1 cellular context compared by ENCODE assay signal in genomic region chr2:20596973-20597867, GRCh38.
TF ChIP-seq lines count a peak whose summit lies in the region.

No MANE protein-coding gene starts in this region.

TF ChIP-seq in HepG2, 621 proteins besides CTCF, POLR2A, EP300 and RAD21 (continued from another document and continues in another):
- TF ChIP-seq, protein P1, sequence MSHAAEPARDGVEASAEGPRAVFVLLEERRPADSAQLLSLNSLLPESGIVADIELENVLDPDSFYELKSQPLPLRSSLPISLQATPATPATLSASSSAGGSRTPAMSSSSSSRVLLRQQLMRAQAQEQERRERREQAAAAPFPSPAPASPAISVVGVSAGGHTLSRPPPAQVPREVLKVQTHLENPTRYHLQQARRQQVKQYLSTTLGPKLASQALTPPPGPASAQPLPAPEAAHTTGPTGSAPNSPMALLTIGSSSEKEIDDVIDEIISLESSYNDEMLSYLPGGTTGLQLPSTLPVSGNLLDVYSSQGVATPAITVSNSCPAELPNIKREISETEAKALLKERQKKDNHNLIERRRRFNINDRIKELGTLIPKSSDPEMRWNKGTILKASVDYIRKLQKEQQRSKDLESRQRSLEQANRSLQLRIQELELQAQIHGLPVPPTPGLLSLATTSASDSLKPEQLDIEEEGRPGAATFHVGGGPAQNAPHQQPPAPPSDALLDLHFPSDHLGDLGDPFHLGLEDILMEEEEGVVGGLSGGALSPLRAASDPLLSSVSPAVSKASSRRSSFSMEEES (CRISPR knock-in tag; IDR thresholded peaks at IDR 0.05): peak; percentile 90
- no peak for TF ChIP-seq ZNF570 (CRISPR knock-in tag; IDR thresholded peaks at IDR 0.05; ENCODE audit: borderline replicate concordance)
- TF ChIP-seq SP4 (CRISPR knock-in tag; IDR thresholded peaks at IDR 0.05): peak; percentile 79
- TF ChIP-seq KDM2A (CRISPR knock-in tag; IDR thresholded peaks at IDR 0.05; ENCODE audit: borderline replicate concordance, low read depth): peak; percentile 43
- TF ChIP-seq SSRP1 (CRISPR knock-in tag; IDR thresholded peaks at IDR 0.05): no peak; the same call in none of the 2 replicates
- 0 out of 2 replicates have a peak, but pooled peaks have one; percentile 38 for TF ChIP-seq SNAI1 (CRISPR knock-in tag; IDR thresholded peaks at IDR 0.05; ENCODE audit: borderline replicate concordance)
- TF ChIP-seq ZNF33A (CRISPR knock-in tag; IDR thresholded peaks at IDR 0.05; ENCODE audit: borderline replicate concordance): no peak
- TF ChIP-seq, protein P2, sequence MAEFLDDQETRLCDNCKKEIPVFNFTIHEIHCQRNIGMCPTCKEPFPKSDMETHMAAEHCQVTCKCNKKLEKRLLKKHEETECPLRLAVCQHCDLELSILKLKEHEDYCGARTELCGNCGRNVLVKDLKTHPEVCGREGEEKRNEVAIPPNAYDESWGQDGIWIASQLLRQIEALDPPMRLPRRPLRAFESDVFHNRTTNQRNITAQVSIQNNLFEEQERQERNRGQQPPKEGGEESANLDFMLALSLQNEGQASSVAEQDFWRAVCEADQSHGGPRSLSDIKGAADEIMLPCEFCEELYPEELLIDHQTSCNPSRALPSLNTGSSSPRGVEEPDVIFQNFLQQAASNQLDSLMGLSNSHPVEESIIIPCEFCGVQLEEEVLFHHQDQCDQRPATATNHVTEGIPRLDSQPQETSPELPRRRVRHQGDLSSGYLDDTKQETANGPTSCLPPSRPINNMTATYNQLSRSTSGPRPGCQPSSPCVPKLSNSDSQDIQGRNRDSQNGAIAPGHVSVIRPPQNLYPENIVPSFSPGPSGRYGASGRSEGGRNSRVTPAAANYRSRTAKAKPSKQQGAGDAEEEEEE (CRISPR knock-in tag; IDR thresholded peaks at IDR 0.05; ENCODE audit: borderline replicate concordance): 0 out of 2 replicates have a peak, but pooled peaks have one; percentile 19
- no peak for TF ChIP-seq IKZF1 (IDR thresholded peaks at IDR 0.05)
- TF ChIP-seq SIN3B (IDR thresholded peaks at IDR 0.05; ENCODE audit: low read length): peak; percentile 69; the same call in 1 of the 2 replicates
- TF ChIP-seq GABPB1 (CRISPR knock-in tag; IDR thresholded peaks at IDR 0.05): peak; percentile 89
- TF ChIP-seq, protein P3, sequence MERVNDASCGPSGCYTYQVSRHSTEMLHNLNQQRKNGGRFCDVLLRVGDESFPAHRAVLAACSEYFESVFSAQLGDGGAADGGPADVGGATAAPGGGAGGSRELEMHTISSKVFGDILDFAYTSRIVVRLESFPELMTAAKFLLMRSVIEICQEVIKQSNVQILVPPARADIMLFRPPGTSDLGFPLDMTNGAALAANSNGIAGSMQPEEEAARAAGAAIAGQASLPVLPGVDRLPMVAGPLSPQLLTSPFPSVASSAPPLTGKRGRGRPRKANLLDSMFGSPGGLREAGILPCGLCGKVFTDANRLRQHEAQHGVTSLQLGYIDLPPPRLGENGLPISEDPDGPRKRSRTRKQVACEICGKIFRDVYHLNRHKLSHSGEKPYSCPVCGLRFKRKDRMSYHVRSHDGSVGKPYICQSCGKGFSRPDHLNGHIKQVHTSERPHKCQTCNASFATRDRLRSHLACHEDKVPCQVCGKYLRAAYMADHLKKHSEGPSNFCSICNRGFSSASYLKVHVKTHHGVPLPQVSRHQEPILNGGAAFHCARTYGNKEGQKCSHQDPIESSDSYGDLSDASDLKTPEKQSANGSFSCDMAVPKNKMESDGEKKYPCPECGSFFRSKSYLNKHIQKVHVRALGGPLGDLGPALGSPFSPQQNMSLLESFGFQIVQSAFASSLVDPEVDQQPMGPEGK (CRISPR knock-in tag; IDR thresholded peaks at IDR 0.05): peak; percentile 85
- TF ChIP-seq, protein P4, sequence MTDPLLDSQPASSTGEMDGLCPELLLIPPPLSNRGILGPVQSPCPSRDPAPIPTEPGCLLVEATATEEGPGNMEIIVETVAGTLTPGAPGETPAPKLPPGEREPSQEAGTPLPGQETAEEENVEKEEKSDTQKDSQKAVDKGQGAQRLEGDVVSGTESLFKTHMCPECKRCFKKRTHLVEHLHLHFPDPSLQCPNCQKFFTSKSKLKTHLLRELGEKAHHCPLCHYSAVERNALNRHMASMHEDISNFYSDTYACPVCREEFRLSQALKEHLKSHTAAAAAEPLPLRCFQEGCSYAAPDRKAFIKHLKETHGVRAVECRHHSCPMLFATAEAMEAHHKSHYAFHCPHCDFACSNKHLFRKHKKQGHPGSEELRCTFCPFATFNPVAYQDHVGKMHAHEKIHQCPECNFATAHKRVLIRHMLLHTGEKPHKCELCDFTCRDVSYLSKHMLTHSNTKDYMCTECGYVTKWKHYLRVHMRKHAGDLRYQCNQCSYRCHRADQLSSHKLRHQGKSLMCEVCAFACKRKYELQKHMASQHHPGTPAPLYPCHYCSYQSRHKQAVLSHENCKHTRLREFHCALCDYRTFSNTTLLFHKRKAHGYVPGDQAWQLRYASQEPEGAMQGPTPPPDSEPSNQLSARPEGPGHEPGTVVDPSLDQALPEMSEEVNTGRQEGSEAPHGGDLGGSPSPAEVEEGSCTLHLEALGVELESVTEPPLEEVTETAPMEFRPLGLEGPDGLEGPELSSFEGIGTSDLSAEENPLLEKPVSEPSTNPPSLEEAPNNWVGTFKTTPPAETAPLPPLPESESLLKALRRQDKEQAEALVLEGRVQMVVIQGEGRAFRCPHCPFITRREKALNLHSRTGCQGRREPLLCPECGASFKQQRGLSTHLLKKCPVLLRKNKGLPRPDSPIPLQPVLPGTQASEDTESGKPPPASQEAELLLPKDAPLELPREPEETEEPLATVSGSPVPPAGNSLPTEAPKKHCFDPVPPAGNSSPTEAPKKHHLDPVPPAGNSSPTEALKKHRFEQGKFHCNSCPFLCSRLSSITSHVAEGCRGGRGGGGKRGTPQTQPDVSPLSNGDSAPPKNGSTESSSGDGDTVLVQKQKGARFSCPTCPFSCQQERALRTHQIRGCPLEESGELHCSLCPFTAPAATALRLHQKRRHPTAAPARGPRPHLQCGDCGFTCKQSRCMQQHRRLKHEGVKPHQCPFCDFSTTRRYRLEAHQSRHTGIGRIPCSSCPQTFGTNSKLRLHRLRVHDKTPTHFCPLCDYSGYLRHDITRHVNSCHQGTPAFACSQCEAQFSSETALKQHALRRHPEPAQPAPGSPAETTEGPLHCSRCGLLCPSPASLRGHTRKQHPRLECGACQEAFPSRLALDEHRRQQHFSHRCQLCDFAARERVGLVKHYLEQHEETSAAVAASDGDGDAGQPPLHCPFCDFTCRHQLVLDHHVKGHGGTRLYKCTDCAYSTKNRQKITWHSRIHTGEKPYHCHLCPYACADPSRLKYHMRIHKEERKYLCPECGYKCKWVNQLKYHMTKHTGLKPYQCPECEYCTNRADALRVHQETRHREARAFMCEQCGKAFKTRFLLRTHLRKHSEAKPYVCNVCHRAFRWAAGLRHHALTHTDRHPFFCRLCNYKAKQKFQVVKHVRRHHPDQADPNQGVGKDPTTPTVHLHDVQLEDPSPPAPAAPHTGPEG (CRISPR knock-in tag; IDR thresholded peaks at IDR 0.05): no peak
- TF ChIP-seq AHR (CRISPR knock-in tag; IDR thresholded peaks at IDR 0.05): peak; percentile 76; the same call in 1 of the 2 replicates
- peak; percentile 89; the same call in 2 of the 3 replicates for TF ChIP-seq MXI1 (IDR thresholded peaks at IDR 0.05; ENCODE audit: borderline replicate concordance, low read depth, low read length)
- TF ChIP-seq ZNF143 (CRISPR knock-in tag; IDR thresholded peaks at IDR 0.05): no peak
- peak; percentile 96 for TF ChIP-seq MBNL3 (CRISPR knock-in tag; conservative IDR thresholded peaks at IDR 0.05)
- peak; percentile 24 for TF ChIP-seq ZNF407 (CRISPR knock-in tag; IDR thresholded peaks at IDR 0.05; ENCODE audit: not compliant biosample characterization)
- TF ChIP-seq ZNF34 (CRISPR knock-in tag; IDR thresholded peaks at IDR 0.05; ENCODE audit: borderline replicate concordance): no peak
- peak in 1 of 2 experiments; percentile 83; a peak in 1 of 4 replicates for TF ChIP-seq REST (IDR thresholded peaks at IDR 0.05; ENCODE audit: borderline replicate concordance in 1 of 2, low read depth in 1 of 2, low read length in 2 of 2)
- TF ChIP-seq RBM39 (IDR thresholded peaks at IDR 0.05; ENCODE audit: low read depth, low read length, poor library complexity, severe bottlenecking): no peak
- TF ChIP-seq PRDM15 (CRISPR knock-in tag; IDR thresholded peaks at IDR 0.05): no peak
